8 cellular contexts compared by ENCODE assay signal in genomic region chr1:182601416-182601786, GRCh38. TPM values are rescaled to one million over a fixed set of nuclear protein-coding genes. Genes with fewer than 3 reads are reported as not detected.
DNase-seq lines count a peak whose midpoint lies in the region; ATAC-seq and TF ChIP-seq lines count a peak whose summit lies in the region.

No MANE protein-coding gene starts in this region.

- ATAC-seq in omental fat pad (ENCODE audit: low FRiP score) = no peak
- no peak for ATAC-seq in HG03439 (IDR thresholded peaks at IDR 0.05; ENCODE audit: unreplicated experiment)
- no peak for ATAC-seq in HG03571 (IDR thresholded peaks at IDR 0.05; ENCODE audit: unreplicated experiment)

- CTCF ChIA-PET in GM10248 (lab: Yijun Ruan, JAX) = interaction anchor here (0.7 to 41.1 kb wide), 33 partner anchors 12 to 517 kb away, joined by 3 to 1252 read pairs (median 4); partner anchors contain the start of genes NPL and RNASEL

- POLR2A ChIA-PET in GM10248 (lab: Yijun Ruan, JAX) = interaction anchor here (1.0 kb wide), 1 partner anchor 189 kb away, joined by 3 read pairs; no protein-coding TSS in a partner anchor

- TF ChIP-seq CTCF in GM10248 (IDR thresholded peaks at IDR 0.05; ENCODE audit: control extremely low read depth, extremely low read depth, low read depth, missing control alignments) (peak; percentile 67), omental fat pad (IDR thresholded peaks at IDR 0.05) (peak in 2 of 3 donors; percentile 73 to 74)

- peak; percentile 78 for DNase-seq in GM10248 (ENCODE audit: extremely low spot score)
- peak; percentile 49 for DNase-seq in MV-4-11 (lab: John Stamatoyannopoulos, UW)
- peak; percentile 58 for DNase-seq in SHP77 treated with DMSO at 0.1 percent for 48 hours (lab: John Stamatoyannopoulos, UW)
- peak; percentile 47 for DNase-seq in activated gamma-delta T cell treated with anti-CD3 and anti-CD28 coated beads, Interleukin-2, amount 50 U/mL, for 16 hours (ENCODE audit: low read depth)
- peak; percentile 79 for DNase-seq in germinal center (ENCODE audit: low spot score)
- DNase-seq in omental fat pad (ENCODE audit: low spot score) = no peak

RNA-seq across cellular contexts. Expression of gene RGS16, which starts 2.8 kb away (rescaled TPM):
- total RNA-seq in omental fat pad = 10 to 100 TPM in 2 of 4 donors, 1 to 10 TPM in 2; 4.1 to 38.9 (median 12.1) TPM

RNA-seq across cellular contexts. Expression of gene RNASEL, which starts 12.3 kb away (rescaled TPM):
- total RNA-seq in omental fat pad = 10 to 100 TPM in 2 of 4 donors, 1 to 10 TPM in 2; 4.8 to 12.6 (median 9.4) TPM
